ENCODE assay signal across 26 cellular contexts in the genomic region with DNA sequence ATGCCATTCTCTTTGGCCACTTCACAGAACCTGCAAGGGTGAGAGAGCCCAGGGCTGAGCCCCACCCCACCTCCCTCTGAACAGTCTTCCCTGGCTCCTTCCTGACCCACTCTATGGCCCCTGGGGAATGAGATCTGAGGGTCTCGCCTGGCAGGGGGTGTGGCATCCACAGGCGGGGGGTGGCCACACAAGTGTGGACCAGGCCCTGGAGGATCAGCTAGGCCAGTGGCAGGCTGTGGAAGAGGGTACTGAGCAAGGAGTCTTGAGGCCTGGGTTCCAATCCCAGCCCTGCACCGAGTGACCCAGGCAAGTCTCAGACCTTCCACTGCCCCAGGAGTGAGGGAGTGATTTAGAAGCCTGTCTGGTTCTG. TPM values are rescaled to one million over a fixed set of nuclear protein-coding genes. Genes with fewer than 3 reads are reported as not detected.
DNase-seq lines count a peak whose midpoint lies in the region; ATAC-seq and TF ChIP-seq lines count a peak whose summit lies in the region.
"Had no signal": no experiment of that assay in that cellular context is flagged by ENCODE, and none has a peak within 500 bp of the region (broad histone marks: within the 10 kb centered on the region; RNA-seq: fewer than 3 reads in every experiment).

No MANE protein-coding gene starts in this region.

- no peak for TF ChIP-seq EP300 in sigmoid colon (IDR thresholded peaks at IDR 0.05)

- peak overlapping the region; percentile 51 for H2AFZ ChIP-seq in MM.1S (ENCODE audit: low read length)

- no peaks in the 10 kb centered on the region for H3K79me2 ChIP-seq in MM.1S (ENCODE audit: low read length)

- no peaks in the 10 kb centered on the region for H3K27me3 ChIP-seq in BLaER1 treated with 17β-estradiol and CSF1 and Interleukin-3, amounts not matched to agents 10 nM and 100 nM
- H3K27me3 ChIP-seq in MM.1S (replicated peaks; ENCODE audit: insufficient read depth, low read length) (no peaks in the 10 kb centered on the region), sigmoid colon (no peaks in the 10 kb centered on the region)
- H3K27me3 ChIP-seq: SJSA1, uterus had no signal

- H3K9me2 ChIP-seq in MM.1S (replicated peaks; ENCODE audit: insufficient read depth, low read length) = no peaks in the 10 kb centered on the region

- DNase-seq in MM.1S = no peak
- DNase-seq in sigmoid colon = peak; percentile 46
- DNase-seq in stimulated activated naive CD8-positive, alpha-beta T cell treated with anti-CD3 and anti-CD28 coated beads, Interleukin-15, Interleukin-2, amounts not matched to agents 100 U/mL and 50 U/mL, for 24 hours = no peak
- no peak for DNase-seq in Calu3
- DNase-seq: activated CD4-positive, CD25-positive, alpha-beta regulatory T cell treated with anti-CD3 and anti-CD28 coated beads, Interleukin-2, amount 50 U/mL, for 72 hours; activated naive CD8-positive, alpha-beta T cell treated with anti-CD3 and anti-CD28 coated beads, Interleukin-2, amount 50 U/mL, for 24 hours; DMS79; effector memory CD8-positive, alpha-beta T cell; GDM1; hypothalamus; left cardiac atrium; mammary epithelial cell; natural killer cell; NCI-H1436 treated with DMSO at 0.1 percent for 48 hours; NCI-H446; NCI-H774; stimulated activated naive CD8-positive, alpha-beta T cell treated with anti-CD3 and anti-CD28 coated beads, Interleukin-15, amount 100 ng/mL, for 72 hours had no signal

- BruUV-seq in Calu3 (replicated peaks; lab: Mats Ljungman, UMichigan) = no TSS peak

- intact Hi-C loops in dendritic cell treated with granulocyte-macrophage colony-stimulating factor and Interleukin-4, amounts not matched to agents 40 ng/mL and 50 ng/mL, for 4 days (cut with micrococcal nuclease) = no loop called here
- intact Hi-C loops in sigmoid colon (cut with DNase I) (no loop called here), Calu3 (cut with micrococcal nuclease; ENCODE audit: unreplicated experiment) (no loop called here)

- peak overlapping the region; percentile 45 to 87 (median 69) for H3K4me2 ChIP-seq in BLaER1 treated with 17β-estradiol and CSF1 and Interleukin-3, amounts not matched to agents 10 nM and 100 nM
- H3K4me2 ChIP-seq in MM.1S (ENCODE audit: low read depth, low read length) = peak overlapping the region; percentile 15; the same call in 1 of the 2 replicates

- H3K27ac ChIP-seq in BLaER1 treated with 17β-estradiol and CSF1 and Interleukin-3, amounts not matched to agents 10 nM and 100 nM = peak overlapping the region in 9 of 11 experiments; percentile 53 to 100 (median 99); a peak in 17 of 22 replicates
- H3K27ac ChIP-seq in MM.1S (ENCODE audit: low read length) (no peak overlapping the region), sigmoid colon (no peak overlapping the region)
- H3K27ac ChIP-seq: C4-2B, coronary artery, SJSA1, uterus had no signal

- 87 to 88% methylated on average over 3 of the region's 3 CpGs for WGBS in sigmoid colon, 2 donors

- H3F3A ChIP-seq in MM.1S (ENCODE audit: insufficient read depth, low read length) = no peaks in the 10 kb centered on the region

- CTCF ChIA-PET in Calu3 (lab: Charles Lee) = no interaction called here

- ATAC-seq in HG02852 (IDR thresholded peaks at IDR 0.05; ENCODE audit: unreplicated experiment) = no peak
- ATAC-seq in stimulated activated naive CD8-positive, alpha-beta T cell treated with anti-CD3 and anti-CD28 coated beads, Interleukin-15, Interleukin-2, amounts not matched to agents 100 U/mL and 50 U/mL, for 24 hours = no peak
- ATAC-seq: activated naive CD8-positive, alpha-beta T cell treated with anti-CD3 and anti-CD28 coated beads, Interleukin-2, amount 50 U/mL, for 24 hours; effector memory CD8-positive, alpha-beta T cell; left cardiac atrium; mucosa of descending colon; natural killer cell; stimulated activated naive CD8-positive, alpha-beta T cell treated with anti-CD3 and anti-CD28 coated beads, Interleukin-15, amount 100 ng/mL, for 72 hours had no signal

- peak overlapping the region in 7 of 11 experiments; percentile 23 to 98 (median 54); a peak in 8 of 22 replicates for H3K9ac ChIP-seq in BLaER1 treated with 17β-estradiol and CSF1 and Interleukin-3, amounts not matched to agents 10 nM and 100 nM
- H3K9ac ChIP-seq in MM.1S (ENCODE audit: low read length) = no peak overlapping the region

- H3K4me3 Mint-ChIP-seq in dendritic cell treated with granulocyte-macrophage colony-stimulating factor and Interleukin-4, amounts not matched to agents 40 ng/mL and 50 ng/mL, for 4 days = no peak overlapping the region
- no peak overlapping the region for H3K4me3 Mint-ChIP-seq in Calu3 (ENCODE audit: low read depth, unreplicated experiment)
- H3K4me3 Mint-ChIP-seq: activated naive CD8-positive, alpha-beta T cell treated with anti-CD3 and anti-CD28 coated beads, Interleukin-2, amount 50 U/mL, for 24 hours; effector memory CD8-positive, alpha-beta T cell; natural killer cell had no signal

- peaks cover 46 to 69% (median 59%) of the 10 kb centered on the region in 10 experiments for H3K4me1 ChIP-seq in BLaER1 treated with 17β-estradiol and CSF1 and Interleukin-3, amounts not matched to agents 10 nM and 100 nM
- peaks cover 8% of the 10 kb centered on the region for H3K4me1 ChIP-seq in MM.1S (ENCODE audit: low read length)
- H3K4me1 ChIP-seq in sigmoid colon = peaks cover 0 to 9% (median 7%) of the 10 kb centered on the region in 4 donors

- TF ChIP-seq CTCF in MM.1S (IDR thresholded peaks at IDR 0.05; ENCODE audit: low read length) = no peak
- no peak for TF ChIP-seq CTCF in sigmoid colon (IDR thresholded peaks at IDR 0.05)
- TF ChIP-seq CTCF in Calu3 (IDR thresholded peaks at IDR 0.05; ENCODE audit: unreplicated experiment) = no peak

- H4K20me1 ChIP-seq in BLaER1 treated with 17β-estradiol and CSF1 and Interleukin-3, amounts not matched to agents 10 nM and 100 nM = peaks cover 0 to 9% (median 0%) of the 10 kb centered on the region in 11 experiments; a peak in 7 of 22 replicates
- H4K20me1 ChIP-seq in MM.1S (ENCODE audit: insufficient read depth, low read length) = no peaks in the 10 kb centered on the region

- no peak overlapping the region for H3K4me3 ChIP-seq in BLaER1 treated with 17β-estradiol and CSF1 and Interleukin-3, amounts not matched to agents 10 nM and 100 nM
- H3K4me3 ChIP-seq in MM.1S (ENCODE audit: low read length) (no peak overlapping the region), sigmoid colon (no peak overlapping the region)
- H3K4me3 ChIP-seq: coronary artery, mucosa of descending colon, SJSA1, uterus had no signal

- TF ChIP-seq POLR2A in sigmoid colon (IDR thresholded peaks at IDR 0.05) = no peak

- H3K9me3 Mint-ChIP-seq in dendritic cell treated with granulocyte-macrophage colony-stimulating factor and Interleukin-4, amounts not matched to agents 40 ng/mL and 50 ng/mL, for 4 days = no peaks in the 10 kb centered on the region
- H3K9me3 Mint-ChIP-seq in Calu3 (ENCODE audit: low read depth, unreplicated experiment) = no peaks in the 10 kb centered on the region
- H3K9me3 Mint-ChIP-seq: activated naive CD8-positive, alpha-beta T cell treated with anti-CD3 and anti-CD28 coated beads, Interleukin-2, amount 50 U/mL, for 24 hours; effector memory CD8-positive, alpha-beta T cell; natural killer cell; stimulated activated naive CD8-positive, alpha-beta T cell treated with anti-CD3 and anti-CD28 coated beads, Interleukin-15, amount 100 ng/mL, for 72 hours had no signal

- H3K4me1 Mint-ChIP-seq in dendritic cell treated with granulocyte-macrophage colony-stimulating factor and Interleukin-4, amounts not matched to agents 40 ng/mL and 50 ng/mL, for 4 days (ENCODE audit: low read depth) = peaks cover 46% of the 10 kb centered on the region
- peaks cover 10% of the 10 kb centered on the region for H3K4me1 Mint-ChIP-seq in Calu3 (ENCODE audit: low read depth, unreplicated experiment)

- H3K9me3 ChIP-seq in BLaER1 treated with 17β-estradiol and CSF1 and Interleukin-3, amounts not matched to agents 10 nM and 100 nM (replicated peaks in 1 of 11) = no peaks in the 10 kb centered on the region
- no peaks in the 10 kb centered on the region for H3K9me3 ChIP-seq in MM.1S (replicated peaks; ENCODE audit: insufficient read depth, low read length)
- H3K9me3 ChIP-seq in sigmoid colon = no peaks in the 10 kb centered on the region
- H3K9me3 ChIP-seq: Caco-2, mucosa of descending colon, SJSA1, uterus had no signal

- H3K36me3 ChIP-seq in BLaER1 treated with 17β-estradiol and CSF1 and Interleukin-3, amounts not matched to agents 10 nM and 100 nM = peaks cover 18 to 43% (median 30%) of the 10 kb centered on the region in 11 experiments
- H3K36me3 ChIP-seq in MM.1S (replicated peaks; ENCODE audit: insufficient read depth, low read length) (no peaks in the 10 kb centered on the region), sigmoid colon (peaks cover 0 to 13% (median 3%) of the 10 kb centered on the region in 4 donors)
- H3K36me3 ChIP-seq: uterus had no signal

- peak overlapping the region; percentile 83 for H3K27ac Mint-ChIP-seq in dendritic cell treated with granulocyte-macrophage colony-stimulating factor and Interleukin-4, amounts not matched to agents 40 ng/mL and 50 ng/mL, for 4 days
- H3K27ac Mint-ChIP-seq in Calu3 (ENCODE audit: unreplicated experiment) = no peak overlapping the region
- H3K27ac Mint-ChIP-seq: activated naive CD8-positive, alpha-beta T cell treated with anti-CD3 and anti-CD28 coated beads, Interleukin-2, amount 50 U/mL, for 24 hours; natural killer cell had no signal

- no peaks in the 10 kb centered on the region for H3K27me3 Mint-ChIP-seq in dendritic cell treated with granulocyte-macrophage colony-stimulating factor and Interleukin-4, amounts not matched to agents 40 ng/mL and 50 ng/mL, for 4 days
- no peaks in the 10 kb centered on the region for H3K27me3 Mint-ChIP-seq in Calu3 (ENCODE audit: unreplicated experiment)
- H3K27me3 Mint-ChIP-seq: activated naive CD8-positive, alpha-beta T cell treated with anti-CD3 and anti-CD28 coated beads, Interleukin-2, amount 50 U/mL, for 24 hours; effector memory CD8-positive, alpha-beta T cell; stimulated activated naive CD8-positive, alpha-beta T cell treated with anti-CD3 and anti-CD28 coated beads, Interleukin-15, amount 100 ng/mL, for 72 hours had no signal

- peaks cover 48% of the 10 kb centered on the region for H3K36me3 Mint-ChIP-seq in dendritic cell treated with granulocyte-macrophage colony-stimulating factor and Interleukin-4, amounts not matched to agents 40 ng/mL and 50 ng/mL, for 4 days (ENCODE audit: low read depth)
- H3K36me3 Mint-ChIP-seq in Calu3 (ENCODE audit: insufficient read depth, unreplicated experiment) = peaks cover 45% of the 10 kb centered on the region
- H3K36me3 Mint-ChIP-seq: natural killer cell had no signal

RNA-seq across cellular contexts. Expression of a gene that starts 5.6 kb away (rescaled TPM):
- 1 to 10 TPM; 4.2 to 6.8 (median 4.4) TPM for total RNA-seq in sigmoid colon
- polyA plus RNA-seq in sigmoid colon = 10 to 100 TPM in 1 of 3 donors, 1 to 10 TPM in 2; 4.2 to 32.2 (median 8.3) TPM
- total RNA-seq in Calu3 (2022) = 30.1 and 30.3 TPM in 2 replicates

RNA-seq across cellular contexts. Expression of a gene that starts 8.0 kb away (rescaled TPM):
- total RNA-seq in sigmoid colon = 10 to 100 TPM in 1 of 4 donors, 1 to 10 TPM in 3; 6.1 to 23.0 (median 9.1) TPM
- 10 to 100 TPM in 1 of 3 donors, 1 to 10 TPM in 2; 7.8 to 21.8 (median 8.3) TPM for polyA plus RNA-seq in sigmoid colon
- total RNA-seq in Calu3 (2022) = 23.5 and 26.2 TPM in 2 replicates

Comparison
In these comparisons a context has a peak if more than half of its experiments do, and no peak if none do; other contexts are left out.
1. H3K27ac ChIP-seq: peak in BLaER1 treated with 17β-estradiol and CSF1 and Interleukin-3, amounts not matched to agents 10 nM and 100 nM (9 of 11); none in MM.1S (single experiment) and sigmoid colon (0 of 4).